In genomic region chr2:241204010-241204384, GRCh38 we compare ENCODE assay signal across 2 cellular contexts.
TF ChIP-seq lines count a peak whose summit lies in the region.

No MANE protein-coding gene starts in this region.

TF ChIP-seq in HepG2, 621 proteins besides CTCF, POLR2A, EP300 and RAD21:
- 0 out of 2 replicates have a peak, but pooled peaks have one; percentile 33 for TF ChIP-seq MTA1 (CRISPR knock-in tag; IDR thresholded peaks at IDR 0.05; ENCODE audit: borderline replicate concordance)
- TF ChIP-seq ZNF552 (CRISPR knock-in tag; IDR thresholded peaks at IDR 0.05; ENCODE audit: borderline replicate concordance): no peak
- TF ChIP-seq ZNF263 (CRISPR knock-in tag; IDR thresholded peaks at IDR 0.05): 0 out of 2 replicates have a peak, but pooled peaks have one; percentile 16

TF ChIP-seq in GM23338, 12 proteins besides CTCF, POLR2A, EP300 and RAD21:
- no peak for TF ChIP-seq JUNB (IDR thresholded peaks at IDR 0.05; ENCODE audit: unreplicated experiment)
- no peak for TF ChIP-seq CREB1 (CRISPR knock-in tag; IDR thresholded peaks at IDR 0.05; ENCODE audit: low read depth)
- TF ChIP-seq EZH2 (IDR thresholded peaks at IDR 0.05; ENCODE audit: low read depth, unreplicated experiment): no peak
- no peak for TF ChIP-seq POLR2AphosphoS5 (IDR thresholded peaks at IDR 0.05; ENCODE audit: low read depth)
- no peak for TF ChIP-seq REST (IDR thresholded peaks at IDR 0.05; ENCODE audit: unreplicated experiment)
- no peak for TF ChIP-seq NANOG (IDR thresholded peaks at IDR 0.05; ENCODE audit: borderline replicate concordance)
- TF ChIP-seq ETS1 (IDR thresholded peaks at IDR 0.05): no peak
- TF ChIP-seq STAT1 (IDR thresholded peaks at IDR 0.05; ENCODE audit: unreplicated experiment): no peak
- TF ChIP-seq EZH2phosphoT487 (IDR thresholded peaks at IDR 0.05; ENCODE audit: unreplicated experiment): no peak
- TF ChIP-seq ZNF331 (CRISPR knock-in tag; IDR thresholded peaks at IDR 0.05; ENCODE audit: low read depth): no peak
- no peak for TF ChIP-seq ZNF114 (CRISPR knock-in tag; IDR thresholded peaks at IDR 0.05)
- TF ChIP-seq ZNF462 (CRISPR knock-in tag; IDR thresholded peaks at IDR 0.05): no peak
